ENCODE assay signal across 18 cellular contexts in the genomic region with DNA sequence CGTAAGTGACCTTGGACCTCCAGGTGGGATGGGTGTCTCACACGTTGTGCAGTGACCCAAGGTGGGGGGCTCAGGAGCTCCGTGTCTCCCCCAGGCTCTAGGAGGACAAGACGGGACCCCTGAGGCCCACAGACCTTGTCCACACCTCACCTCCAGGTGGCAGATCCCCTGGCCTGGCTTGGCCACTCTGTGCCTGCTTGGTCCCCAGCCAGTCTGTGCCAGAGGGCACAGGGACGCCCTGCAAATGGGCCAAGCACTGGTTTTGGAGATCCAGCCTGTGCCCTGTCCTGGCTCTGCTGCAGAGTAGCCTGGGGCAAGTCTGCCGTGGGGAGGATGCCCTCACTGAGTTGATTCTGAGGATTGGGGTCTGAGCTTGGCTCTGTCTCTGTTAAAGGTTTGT. TPM values are rescaled to one million over a fixed set of nuclear protein-coding genes. Genes with fewer than 3 reads are reported as not detected.
A peak's percentile ranks its signal among the peaks of the same experiment; 100 is the strongest.
DNase-seq lines count a peak whose midpoint lies in the region; ATAC-seq and TF ChIP-seq lines count a peak whose summit lies in the region.
"Had no signal": no experiment of that assay in that cellular context is flagged by ENCODE, and none has a peak within 500 bp of the region (broad histone marks: within the 10 kb centered on the region; RNA-seq: fewer than 3 reads in every experiment).

No MANE protein-coding gene starts in this region.

- H3K9me3 Mint-ChIP-seq in GM23338 (no peaks in the 10 kb centered on the region; the same call in 2 of the 3 replicates), nephron progenitor cell (no peaks in the 10 kb centered on the region)
- H3K9me3 Mint-ChIP-seq in stimulated activated naive B cell treated with anti-CD40 and anti-IgM and Interleukin-4, amounts not matched to agents 10 μg/mL and 1 μg/mL and 100 μg/mL, for 72 hours, result no peaks in the 10 kb centered on the region
- H3K9me3 Mint-ChIP-seq: CD4-positive, CD25-positive, alpha-beta regulatory T cell had no signal

- no peak overlapping the region for H2AFZ ChIP-seq in GM23338

- H3K79me2 ChIP-seq in GM23338 (replicated peaks; ENCODE audit: insufficient read depth), result peaks cover 66% of the 10 kb centered on the region

- H3K4me2 ChIP-seq in GM23338, result no peak overlapping the region

- DNase-seq in GM23338 (ENCODE audit: low spot score), result no peak
- DNase-seq in T-helper 17 cell, result no peak
- DNase-seq in nephron progenitor cell, result no peak
- DNase-seq in stimulated activated naive B cell treated with anti-CD40 and anti-IgM and Interleukin-4, amounts not matched to agents 10 μg/mL and 1 μg/mL and 100 μg/mL, for 72 hours, result no peak
- DNase-seq in activated CD4-positive, CD25-positive, alpha-beta regulatory T cell (lab: John Stamatoyannopoulos, UW), result no peak
- DNase-seq in NCI-H2029 (lab: John Stamatoyannopoulos, UW), result no peak
- DNase-seq: CD4-positive, CD25-positive, alpha-beta regulatory T cell; COR-L47; Karpas-422; MG63; NCI-H1048; NCI-H1436; NCI-H1930; NCI-H526; SW 1271 had no signal

- no peak for TF ChIP-seq CTCF in GM23338 (conservative IDR thresholded peaks at IDR 0.05; ENCODE audit: low read depth in 2 of 2)
- TF ChIP-seq CTCF in nephron progenitor cell (IDR thresholded peaks at IDR 0.05), result no peak

- H3K27me3 Mint-ChIP-seq in GM23338 (ENCODE audit: insufficient read depth, low read depth, poor library complexity), result peaks cover 10% of the 10 kb centered on the region
- no peaks in the 10 kb centered on the region for H3K27me3 Mint-ChIP-seq in T-helper 17 cell
- H3K27me3 Mint-ChIP-seq in nephron progenitor cell (ENCODE audit: low read depth, poor library complexity), result no peaks in the 10 kb centered on the region
- no peaks in the 10 kb centered on the region for H3K27me3 Mint-ChIP-seq in stimulated activated naive B cell treated with anti-CD40 and anti-IgM and Interleukin-4, amounts not matched to agents 10 μg/mL and 1 μg/mL and 100 μg/mL, for 72 hours
- H3K27me3 Mint-ChIP-seq: B cell; CD4-positive, CD25-positive, alpha-beta regulatory T cell had no signal

- no peak overlapping the region for H3K4me3 Mint-ChIP-seq in GM23338
- H3K4me3 Mint-ChIP-seq in T-helper 17 cell, result no peak overlapping the region
- H3K4me3 Mint-ChIP-seq in nephron progenitor cell, result no peak overlapping the region
- H3K4me3 Mint-ChIP-seq in stimulated activated naive B cell treated with anti-CD40 and anti-IgM and Interleukin-4, amounts not matched to agents 10 μg/mL and 1 μg/mL and 100 μg/mL, for 72 hours, result no peak overlapping the region
- H3K4me3 Mint-ChIP-seq: B cell; CD4-positive, CD25-positive, alpha-beta regulatory T cell had no signal

- H3K27me3 ChIP-seq in GM23338 (ENCODE audit: insufficient read depth), result no peaks in the 10 kb centered on the region
- H3K27me3 ChIP-seq: MG63 had no signal

- H3K9me3 ChIP-seq in T-helper 17 cell (ENCODE audit: control insufficient read depth, low read length, poor library complexity, severe bottlenecking), result no peaks in the 10 kb centered on the region
- H3K9me3 ChIP-seq: MG63 had no signal

- H3K9me2 ChIP-seq in GM23338 (ENCODE audit: insufficient read depth), result no peaks in the 10 kb centered on the region

- ATAC-seq in GM23338, result no peak
- ATAC-seq in T-helper 17 cell, result no peak
- ATAC-seq in stimulated activated naive B cell treated with anti-CD40 and anti-IgM and Interleukin-4, amounts not matched to agents 10 μg/mL and 1 μg/mL and 100 μg/mL, for 72 hours (replicated peaks), result no peak
- no peak for ATAC-seq in HG03095 (IDR thresholded peaks at IDR 0.05; ENCODE audit: unreplicated experiment)

- peaks cover 41% of the 10 kb centered on the region for H4K20me1 ChIP-seq in GM23338 (replicated peaks; ENCODE audit: insufficient read depth)

- no peak overlapping the region for H3K4me3 ChIP-seq in GM23338
- H3K4me3 ChIP-seq: MG63 had no signal

- peaks cover 15% of the 10 kb centered on the region; the same call in 1 of the 2 replicates for H3K36me3 ChIP-seq in GM23338 (ENCODE audit: insufficient read depth)
- H3K36me3 ChIP-seq: MG63 had no signal

- H3K27ac Mint-ChIP-seq in GM23338 (peak overlapping the region; percentile 25), T-helper 17 cell (peak overlapping the region; percentile 0), nephron progenitor cell (peak overlapping the region; percentile 69)
- H3K27ac Mint-ChIP-seq in stimulated activated naive B cell treated with anti-CD40 and anti-IgM and Interleukin-4, amounts not matched to agents 10 μg/mL and 1 μg/mL and 100 μg/mL, for 72 hours, result peak overlapping the region; percentile 65
- H3K27ac Mint-ChIP-seq: B cell had no signal

- H3K4me1 Mint-ChIP-seq in GM23338 (peaks cover 70% of the 10 kb centered on the region), T-helper 17 cell (peaks cover 13% of the 10 kb centered on the region), nephron progenitor cell (peaks cover 48% of the 10 kb centered on the region)
- H3K4me1 Mint-ChIP-seq in stimulated activated naive B cell treated with anti-CD40 and anti-IgM and Interleukin-4, amounts not matched to agents 10 μg/mL and 1 μg/mL and 100 μg/mL, for 72 hours, result peaks cover 42 to 72% of the 10 kb centered on the region in 2 donors

- H3F3A ChIP-seq in GM23338 (replicated peaks; ENCODE audit: low read depth), result peaks cover 13% of the 10 kb centered on the region

- H3K36me3 Mint-ChIP-seq in GM23338 (ENCODE audit: low read depth) (peaks cover 37% of the 10 kb centered on the region), T-helper 17 cell (ENCODE audit: low read depth) (no peaks in the 10 kb centered on the region), nephron progenitor cell (ENCODE audit: low read depth) (peaks cover 37% of the 10 kb centered on the region)
- peaks cover 33 to 65% of the 10 kb centered on the region in 2 donors for H3K36me3 Mint-ChIP-seq in stimulated activated naive B cell treated with anti-CD40 and anti-IgM and Interleukin-4, amounts not matched to agents 10 μg/mL and 1 μg/mL and 100 μg/mL, for 72 hours

- H3K27ac ChIP-seq in GM23338 (ENCODE audit: low read depth), result no peak overlapping the region
- H3K27ac ChIP-seq: HL-60 had no signal

- H3K4me1 ChIP-seq in GM23338 (ENCODE audit: insufficient read depth), result peaks cover 47% of the 10 kb centered on the region

TF ChIP-seq in GM23338, 12 proteins besides CTCF, POLR2A, EP300 and RAD21 (continues in another document):
- TF ChIP-seq EZH2 (IDR thresholded peaks at IDR 0.05; ENCODE audit: low read depth, unreplicated experiment) (no peak), ETS1 (IDR thresholded peaks at IDR 0.05) (no peak), JUNB (IDR thresholded peaks at IDR 0.05; ENCODE audit: unreplicated experiment) (no peak), ZNF114 (CRISPR knock-in tag; IDR thresholded peaks at IDR 0.05) (no peak), STAT1 (IDR thresholded peaks at IDR 0.05; ENCODE audit: unreplicated experiment) (no peak), POLR2AphosphoS5 (IDR thresholded peaks at IDR 0.05; ENCODE audit: low read depth) (no peak)

RNA-seq across cellular contexts. Expression of gene SLC6A6, which starts 14.0 kb away (rescaled TPM):
- 142 and 150 TPM in 2 replicates for total RNA-seq in GM23338 (2014; rRNA removed; shearing (Covaris generic))
- polyA plus RNA-seq in GM23338 (2016; fragmentation: Nextera tagmentation; extraction: Ambion mirVana), result 27.5 and 31.6 TPM in 2 replicates
- 10 to 100 TPM; 51.8 to 68.6 TPM for total RNA-seq in T-helper 17 cell

Comparison
In these comparisons a context has a peak if more than half of its experiments do, and no peak if none do; other contexts are left out.
1. H3K27ac Mint-ChIP-seq: peak in every context shown above with its lines; median percentile 69 in nephron progenitor cell; 65 in stimulated activated naive B cell treated with anti-CD40 and anti-IgM and Interleukin-4, amounts not matched to agents 10 μg/mL and 1 μg/mL and 100 μg/mL, for 72 hours; 25 in GM23338; 0 in T-helper 17 cell.